ENCODE assay signal across 9 cellular contexts in the genomic region with DNA sequence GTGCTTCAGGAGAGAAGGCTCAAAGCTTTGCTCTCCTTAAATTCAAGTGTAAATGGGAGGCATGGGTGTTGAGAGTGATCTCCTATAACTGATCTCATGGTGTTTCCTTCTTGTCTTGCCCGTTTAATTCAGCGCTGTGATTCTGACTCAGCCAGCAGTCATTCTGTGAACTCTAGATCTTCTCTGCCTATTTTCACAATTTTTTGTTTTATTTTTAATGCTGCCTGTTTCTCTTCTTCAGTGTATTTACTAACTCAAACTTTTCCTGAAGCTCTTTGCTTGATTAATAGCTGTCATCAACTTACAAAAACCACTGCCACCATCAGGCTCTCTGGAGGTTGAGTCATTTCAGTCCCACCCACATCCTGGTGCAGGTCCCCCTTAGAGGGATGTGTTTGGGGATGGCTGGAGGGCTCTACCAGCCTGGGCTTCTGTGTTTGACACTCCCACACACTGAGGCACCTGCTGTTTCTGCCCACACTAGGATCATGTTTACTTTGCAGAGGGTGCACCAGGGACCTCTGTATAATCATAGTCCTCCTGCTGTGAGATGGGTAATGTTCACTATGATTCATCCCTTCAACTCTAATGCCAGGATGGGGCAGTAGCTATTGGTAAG.
DNase-seq lines count a peak whose midpoint lies in the region; ATAC-seq and TF ChIP-seq lines count a peak whose summit lies in the region.
"Had no signal": no experiment of that assay in that cellular context is flagged by ENCODE, and none has a peak within 500 bp of the region (broad histone marks: within the 10 kb centered on the region; RNA-seq: fewer than 3 reads in every experiment).

No MANE protein-coding gene starts in this region.

- H3K4me1 ChIP-seq in upper lobe of right lung, result no peaks in the 10 kb centered on the region

- DNase-seq in GM03348 (ENCODE audit: low spot score), result peak; percentile 36
- DNase-seq in LHCN-M2 (ENCODE audit: low read depth), result peak; percentile 96
- peak; percentile 22 for DNase-seq in UCSD-AML1 (lab: John Stamatoyannopoulos, UW; ENCODE audit: unreplicated experiment)
- DNase-seq in choroid plexus epithelial cell (ENCODE audit: low read depth), result peak; percentile 60
- peak; percentile 15 to 27 for DNase-seq in stimulated activated CD8-positive, alpha-beta memory T cell treated with anti-CD3 and anti-CD28 coated beads, Interleukin-4, amount 100 ng/mL, for 4 hours (ENCODE audit: low read depth in 2 of 2, low spot score in 1 of 2)
- no peak for DNase-seq in Right ventricle myocardium inferior (ENCODE audit: missing footprints)
- DNase-seq in upper lobe of right lung, result no peak

- H3K27me3 ChIP-seq in upper lobe of right lung, result no peaks in the 10 kb centered on the region

- H3K36me3 ChIP-seq in upper lobe of right lung, result no peaks in the 10 kb centered on the region

- no peak overlapping the region for H3K27ac ChIP-seq in upper lobe of right lung
- H3K27ac ChIP-seq: KMS-11 had no signal

- H3K4me3 ChIP-seq in choroid plexus epithelial cell (ENCODE audit: low read depth, low read length) (no peak overlapping the region), upper lobe of right lung (no peak overlapping the region)

- intact Hi-C loops in Right ventricle myocardium inferior (cut with DNase I), result no loop called here
- intact Hi-C loops in upper lobe of right lung (cut with DNase I), result no loop called here

- TF ChIP-seq CTCF in choroid plexus epithelial cell (conservative IDR thresholded peaks at IDR 0.05; ENCODE audit: low read depth, low read length) (no peak), upper lobe of right lung (IDR thresholded peaks at IDR 0.05) (no peak)

- ATAC-seq in GM21576 (IDR thresholded peaks at IDR 0.05; ENCODE audit: unreplicated experiment), result peak; percentile 76
- no peak for ATAC-seq in Right ventricle myocardium inferior
- ATAC-seq in upper lobe of right lung, result no peak

- H3K9me3 ChIP-seq in upper lobe of right lung, result no peaks in the 10 kb centered on the region

Comparison
In these comparisons a context has a peak if more than half of its experiments do, and no peak if none do; other contexts are left out.
1. DNase-seq: peak in GM03348 (single experiment), LHCN-M2 (single experiment), UCSD-AML1 (single experiment), choroid plexus epithelial cell (single experiment) and stimulated activated CD8-positive, alpha-beta memory T cell treated with anti-CD3 and anti-CD28 coated beads, Interleukin-4, amount 100 ng/mL, for 4 hours (2 of 2); none in Right ventricle myocardium inferior (single experiment) and upper lobe of right lung (single experiment).